ENCODE assay signal across 33 cellular contexts in the genomic region with DNA sequence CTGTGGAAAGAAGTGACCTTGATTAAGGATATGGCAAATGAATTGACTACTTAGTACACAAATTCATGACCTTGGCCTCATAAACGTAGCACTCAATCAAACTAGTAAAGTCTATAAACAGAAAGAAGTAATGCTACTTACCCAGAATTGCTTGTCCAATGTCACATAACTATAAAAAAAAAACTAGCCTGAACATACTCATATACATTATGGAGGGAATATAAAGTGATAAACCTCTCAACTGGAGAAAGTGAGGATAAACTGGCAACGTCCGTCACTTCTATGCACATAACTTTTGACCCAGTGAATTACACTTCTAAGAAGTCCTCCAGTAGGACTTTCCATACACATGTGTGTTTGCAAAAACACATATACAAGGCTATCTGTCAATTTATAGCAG. TPM values are rescaled to one million over a fixed set of nuclear protein-coding genes. Genes with fewer than 3 reads are reported as not detected.
"Had no signal": no experiment of that assay in that cellular context is flagged by ENCODE, and none has a peak within 500 bp of the region (broad histone marks: within the 10 kb centered on the region; RNA-seq: fewer than 3 reads in every experiment).

No MANE protein-coding gene starts in this region.

- H3K27ac ChIP-seq: brain microvascular endothelial cell, RWPE1, WERI-Rb-1 had no signal

- FAIRE-seq: K562, RCC 7860 had no signal

- H3K4me3 ChIP-seq: K562, MG63 had no signal

- H3K36me3 Mint-ChIP-seq: activated CD8-positive, alpha-beta memory T cell treated with anti-CD3 and anti-CD28 coated beads, Interleukin-2, amount 10 ng/mL, durations not matched to agents 7 days and 5 days; activated naive CD8-positive, alpha-beta T cell treated with anti-CD3 and anti-CD28 coated beads for 36 hours had no signal

- H3K27me3 ChIP-seq: brain microvascular endothelial cell, MG63 had no signal

- H3K4me1 Mint-ChIP-seq: activated CD4-positive, alpha-beta memory T cell treated with anti-CD3 and anti-CD28 coated beads, Interleukin-2, amount 10 ng/mL, durations not matched to agents 7 days and 5 days; activated CD8-positive, alpha-beta memory T cell treated with anti-CD3 and anti-CD28 coated beads, Interleukin-2, amount 10 ng/mL, durations not matched to agents 7 days and 5 days; activated naive CD8-positive, alpha-beta T cell treated with anti-CD3 and anti-CD28 coated beads for 36 hours had no signal

- DNase-seq: activated CD4-positive, alpha-beta memory T cell treated with anti-CD3 and anti-CD28 coated beads, Interleukin-2, amount 10 ng/mL, durations not matched to agents 7 days and 5 days; activated CD4-positive, alpha-beta T cell treated with anti-CD3 and anti-CD28 coated beads for 1 hour; activated CD4-positive, alpha-beta T cell treated with anti-CD3 and anti-CD28 coated beads for 48 hours; activated CD4-positive, CD25-positive, alpha-beta regulatory T cell; activated CD8-positive, alpha-beta memory T cell treated with anti-CD3 and anti-CD28 coated beads for 24 hours; activated CD8-positive, alpha-beta memory T cell treated with anti-CD3 and anti-CD28 coated beads, Interleukin-2, amount 10 ng/mL, durations not matched to agents 7 days and 5 days; activated CD8-positive, alpha-beta memory T cell treated with anti-CD3 and anti-CD28 coated beads, Interleukin-2, amount 50 U/mL, for 48 hours; activated effector memory CD4-positive, alpha-beta T cell treated with Interleukin-2 at 50 U/mL for 16 hours; activated naive CD4-positive, alpha-beta T cell; activated naive CD4-positive, alpha-beta T cell treated with anti-CD3 and anti-CD28 coated beads, Interleukin-2, amount 50 U/mL, for 16 hours; activated naive CD8-positive, alpha-beta T cell treated with anti-CD3 and anti-CD28 coated beads for 36 hours; activated T-cell treated with anti-CD3 and anti-CD28 coated beads, Interleukin-2, amount 50 U/mL, for 48 hours; amniotic stem cell; aorta; brain microvascular endothelial cell; IMR-90; MG63; MV-4-11; NCI-H1092; NCI-H1436 treated with DMSO at 0.1 percent for 48 hours; NCI-H1694 treated with DMSO at 0.1 percent for 48 hours; NCI-H2029; NCI-H345; NCI-H524 treated with DMSO at 0.1 percent for 48 hours; Right ventricle myocardium superior; SW 1271; T-helper 1 cell; T1000; WERI-Rb-1 had no signal

- H3K27me3 Mint-ChIP-seq: activated naive CD8-positive, alpha-beta T cell treated with anti-CD3 and anti-CD28 coated beads for 36 hours had no signal

- H3K36me3 ChIP-seq: brain microvascular endothelial cell, MG63, WERI-Rb-1 had no signal

- H3K4me3 Mint-ChIP-seq: activated CD4-positive, alpha-beta memory T cell treated with anti-CD3 and anti-CD28 coated beads, Interleukin-2, amount 10 ng/mL, durations not matched to agents 7 days and 5 days; activated CD8-positive, alpha-beta memory T cell treated with anti-CD3 and anti-CD28 coated beads, Interleukin-2, amount 10 ng/mL, durations not matched to agents 7 days and 5 days; activated naive CD8-positive, alpha-beta T cell treated with anti-CD3 and anti-CD28 coated beads for 36 hours had no signal

- ATAC-seq: activated CD8-positive, alpha-beta memory T cell treated with anti-CD3 and anti-CD28 coated beads, Interleukin-2, amount 10 ng/mL, durations not matched to agents 7 days and 5 days; K562 had no signal

- H3K27ac Mint-ChIP-seq: activated CD4-positive, alpha-beta memory T cell treated with anti-CD3 and anti-CD28 coated beads, Interleukin-2, amount 10 ng/mL, durations not matched to agents 7 days and 5 days; activated CD8-positive, alpha-beta memory T cell treated with anti-CD3 and anti-CD28 coated beads, Interleukin-2, amount 10 ng/mL, durations not matched to agents 7 days and 5 days; activated naive CD8-positive, alpha-beta T cell treated with anti-CD3 and anti-CD28 coated beads for 36 hours had no signal

- H3K9me3 ChIP-seq: MG63 had no signal

- H3K9me3 Mint-ChIP-seq: activated CD4-positive, alpha-beta memory T cell treated with anti-CD3 and anti-CD28 coated beads, Interleukin-2, amount 10 ng/mL, durations not matched to agents 7 days and 5 days; activated naive CD8-positive, alpha-beta T cell treated with anti-CD3 and anti-CD28 coated beads for 36 hours had no signal

RNA-seq across cellular contexts. Expression of gene SERP2, which starts 7.7 kb away (rescaled TPM):
- total RNA-seq: activated CD4-positive, alpha-beta memory T cell treated with anti-CD3 and anti-CD28 coated beads, Interleukin-2, amount 10 ng/mL, durations not matched to agents 7 days and 5 days; activated CD8-positive, alpha-beta memory T cell treated with anti-CD3 and anti-CD28 coated beads, Interleukin-2, amount 10 ng/mL, durations not matched to agents 7 days and 5 days; K562; T-helper 2 cell treated with Interferon-gamma antibody and Interleukin-4, amounts not matched to agents 100 ng/mL and 5 ng/mL, for 36 hours had no signal
